In the genomic region with DNA sequence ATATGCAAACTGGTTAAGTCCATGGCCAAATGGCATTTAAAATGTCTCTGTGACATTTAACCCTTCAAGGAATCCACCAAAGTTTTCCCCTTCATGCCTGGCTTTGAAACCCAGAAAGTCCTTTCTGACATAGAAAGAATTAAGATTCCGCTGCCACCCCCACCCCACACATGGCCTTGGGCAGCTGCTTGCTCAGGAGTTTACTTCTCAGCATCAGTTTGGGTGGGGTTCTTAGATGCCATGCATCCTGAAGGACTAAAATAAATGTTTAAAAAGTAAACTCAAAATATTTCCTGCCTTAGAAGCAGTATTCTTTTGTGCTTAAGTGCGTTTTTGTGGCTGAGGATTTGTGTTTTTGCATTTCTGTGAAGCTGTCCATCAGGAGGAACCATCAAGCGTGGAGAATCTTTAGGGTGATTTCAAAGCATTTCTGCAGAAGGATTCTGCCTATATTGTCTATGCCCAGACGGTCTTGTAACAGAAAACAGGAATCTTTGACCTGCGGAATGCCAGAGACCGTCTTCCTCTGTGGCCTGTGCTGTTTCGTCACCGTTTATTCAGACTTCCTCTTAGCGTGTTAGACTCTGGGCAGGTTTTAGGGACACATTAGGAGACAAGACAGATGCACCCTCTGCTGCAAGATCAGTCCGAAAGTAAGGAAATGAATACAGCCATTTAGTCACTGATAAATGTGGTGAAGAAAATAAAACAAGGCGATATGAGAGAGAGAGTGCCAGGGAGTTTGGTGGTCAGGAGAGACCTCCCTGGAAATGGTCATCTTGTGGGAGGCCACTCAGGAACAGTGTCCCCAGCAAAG, we compare ENCODE assay signal across 13 cellular contexts. TPM values are rescaled to one million over a fixed set of nuclear protein-coding genes. Genes with fewer than 3 reads are reported as not detected.
DNase-seq lines count a peak whose midpoint lies in the region; ATAC-seq and TF ChIP-seq lines count a peak whose summit lies in the region.
"Had no signal": no experiment of that assay in that cellular context is flagged by ENCODE, and none has a peak within 500 bp of the region (broad histone marks: within the 10 kb centered on the region; RNA-seq: fewer than 3 reads in every experiment).

No MANE protein-coding gene starts in this region.

- H3K4me2 ChIP-seq in smooth muscle cell: no peak overlapping the region

- WGBS in smooth muscle cell (ENCODE audit: low lambda C conversion rate): 71% methylated on average over 11 of the region's 11 CpGs

- peak overlapping the region in 1 of 2 donors; percentile 70 for H3K27ac ChIP-seq in left lung
- H3K27ac ChIP-seq in substantia nigra (ENCODE audit: low read depth, low read length, poor library complexity, severe bottlenecking): peak overlapping the region; percentile 16
- H3K27ac ChIP-seq in smooth muscle cell (ENCODE audit: low read depth): no peak overlapping the region

- H2AFZ ChIP-seq in smooth muscle cell (ENCODE audit: low read depth): no peak overlapping the region

- H3K4me1 ChIP-seq in left lung (peaks cover 13 to 64% of the 10 kb centered on the region in 2 donors), smooth muscle cell (ENCODE audit: low read depth) (no peaks in the 10 kb centered on the region)

- intact Hi-C loops in left lung (cut with DNase I): no loop called here

- no peak overlapping the region for H3K9ac ChIP-seq in smooth muscle cell (ENCODE audit: low read depth)

- ATAC-seq in GM21529 (IDR thresholded peaks at IDR 0.05; ENCODE audit: unreplicated experiment): peak; percentile 26
- peak; percentile 47 for ATAC-seq in left lung

- DNase-seq in NAMALWA (ENCODE audit: low spot score) (peak; percentile 61), left lung (no peak), substantia nigra (lab: John Stamatoyannopoulos, UW) (no peak), NCI-H345 treated with DMSO at 0.1 percent for 48 hours (lab: John Stamatoyannopoulos, UW; ENCODE audit: unreplicated experiment) (no peak), smooth muscle cell (lab: John Stamatoyannopoulos, UW; ENCODE audit: unreplicated experiment) (no peak), NCI-H146 treated with DMSO at 0.1 percent for 48 hours (lab: John Stamatoyannopoulos, UW; ENCODE audit: unreplicated experiment) (no peak)
- DNase-seq in activated CD4-positive, alpha-beta T cell treated with anti-CD3 and anti-CD28 coated beads, Interleukin-2, amount 50 U/mL, for 1 hour: no peak
- DNase-seq: activated CD4-positive, alpha-beta memory T cell treated with anti-CD3 and anti-CD28 coated beads, Interleukin-2, amount 10 ng/mL, durations not matched to agents 7 days and 5 days; DMS 273 treated with DMSO at 0.1 percent for 48 hours; NCI-H1105 treated with DMSO at 0.1 percent for 48 hours; NCI-H748 treated with DMSO at 0.1 percent for 48 hours; small intestine had no signal

- no peaks in the 10 kb centered on the region for H3K9me3 ChIP-seq in left lung
- no peaks in the 10 kb centered on the region for H3K9me3 ChIP-seq in smooth muscle cell (replicated peaks; ENCODE audit: low read depth)

- H3K36me3 ChIP-seq in left lung: no peaks in the 10 kb centered on the region
- no peaks in the 10 kb centered on the region for H3K36me3 ChIP-seq in smooth muscle cell (ENCODE audit: low read depth)

- H3F3A ChIP-seq in smooth muscle cell (ENCODE audit: low read depth): no peaks in the 10 kb centered on the region

- H3K27me3 ChIP-seq in left lung (no peaks in the 10 kb centered on the region), smooth muscle cell (ENCODE audit: low read depth) (no peaks in the 10 kb centered on the region)

- TF ChIP-seq CTCF in left lung (IDR thresholded peaks at IDR 0.05): no peak
- TF ChIP-seq CTCF in smooth muscle cell (IDR thresholded peaks at IDR 0.05; ENCODE audit: borderline replicate concordance, insufficient read depth, poor library complexity, severe bottlenecking): no peak

- peaks cover 62% of the 10 kb centered on the region for H4K20me1 ChIP-seq in smooth muscle cell (ENCODE audit: low read depth)

- H3K4me3 ChIP-seq in left lung: no peak overlapping the region
- H3K4me3 ChIP-seq in smooth muscle cell: no peak overlapping the region

- peaks cover 15% of the 10 kb centered on the region for H3K79me2 ChIP-seq in smooth muscle cell (ENCODE audit: low read depth)

RNA-seq across cellular contexts. Expression of a gene that starts 6.2 kb away (rescaled TPM):
- total RNA-seq in left lung (10 to 100 TPM; 47.0 to 48.8 TPM), smooth muscle cell (15.7 and 19.1 TPM in 2 replicates)
- polyA plus RNA-seq in smooth muscle cell: 16.3 and 17.2 TPM in 2 replicates
